Comparison of ENCODE assay signal across 1 cellular context in the genomic region with DNA sequence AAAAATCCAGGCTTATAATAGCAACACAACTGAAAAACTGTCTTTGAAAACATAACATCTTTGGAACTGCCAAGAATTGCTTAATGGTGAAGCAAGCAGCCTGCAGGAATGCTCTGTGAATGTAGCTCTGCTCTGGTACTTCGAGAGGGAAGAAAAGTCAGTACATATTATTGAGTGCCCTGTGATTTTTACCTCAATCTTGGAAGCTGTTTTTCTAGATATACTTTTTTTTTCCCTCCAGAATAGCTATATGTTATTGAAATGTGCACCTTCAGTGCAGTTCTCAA.
TF ChIP-seq lines count a peak whose summit lies in the region.

No MANE protein-coding gene starts in this region.

TF ChIP-seq in IMR-90, 13 proteins besides CTCF, POLR2A, EP300 and RAD21 (continued from another document):
- TF ChIP-seq CEBPB (IDR thresholded peaks at IDR 0.05; ENCODE audit: low read depth, low read length) = peak; percentile 93
